8 cellular contexts compared by ENCODE assay signal in the genomic region with DNA sequence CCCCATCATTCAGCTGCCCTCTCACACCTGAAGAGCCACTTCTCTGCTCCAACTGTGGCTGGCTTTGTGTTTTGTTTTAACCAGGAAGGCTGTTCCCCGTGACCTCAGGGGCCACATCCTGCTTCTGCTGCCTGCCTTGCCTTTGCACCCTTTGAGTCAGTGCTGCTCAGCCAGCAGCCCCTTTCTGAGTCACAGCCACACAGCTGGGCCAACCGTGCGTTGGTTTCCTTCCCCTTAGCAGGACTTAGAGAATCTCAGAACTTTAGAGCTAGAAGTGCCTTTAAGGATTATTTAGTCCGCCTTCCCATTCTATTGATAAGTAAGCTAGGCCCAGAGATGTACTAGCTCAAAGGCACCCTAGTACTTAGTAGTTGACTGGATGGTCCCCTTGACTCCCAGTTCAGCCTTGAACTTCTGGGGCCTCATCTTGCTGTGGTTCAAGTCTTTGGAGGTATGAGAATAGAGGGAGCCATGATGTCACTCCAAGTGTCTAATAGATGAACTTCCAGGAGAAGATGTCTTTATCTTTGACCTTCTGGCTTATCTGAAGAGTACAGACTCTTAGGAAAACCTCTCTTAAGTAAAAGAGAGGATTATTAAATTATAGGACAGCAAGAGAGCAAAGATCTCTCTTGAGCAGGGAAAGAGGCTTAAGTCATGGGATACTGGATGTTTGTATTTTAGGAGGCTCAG. TPM values are rescaled to one million over a fixed set of nuclear protein-coding genes. Genes with fewer than 3 reads are reported as not detected.
DNase-seq lines count a peak whose midpoint lies in the region; ATAC-seq and TF ChIP-seq lines count a peak whose summit lies in the region.

No MANE protein-coding gene starts in this region.

- intact Hi-C loops in lower lobe of right lung (cut with DNase I): no loop called here

- peaks cover 90% of the 10 kb centered on the region for H3K36me3 ChIP-seq in lower lobe of right lung

- ATAC-seq in GM19043 (IDR thresholded peaks at IDR 0.05; ENCODE audit: low read depth, unreplicated experiment) (peak; percentile 88), HG03159 (IDR thresholded peaks at IDR 0.05; ENCODE audit: unreplicated experiment) (peak; percentile 95), lower lobe of right lung (peak; percentile 47 to 83)

- DNase-seq in T-helper 2 cell (peak; percentile 46 to 99 (median 83)), amniotic epithelial cell (ENCODE audit: low read depth) (peak; percentile 63), lower lobe of right lung (peak; percentile 71), NCI-H510A (lab: John Stamatoyannopoulos, UW) (no peak), NCI-H2081 treated with DMSO at 0.1 percent for 48 hours (lab: John Stamatoyannopoulos, UW) (no peak)
- DNase-seq in stimulated activated CD8-positive, alpha-beta memory T cell treated with anti-CD3 and anti-CD28 coated beads, Interleukin-7, amount 100 ng/mL, for 24 hours (ENCODE audit: low read depth): peak; percentile 65

- no peak for TF ChIP-seq CTCF in lower lobe of right lung (IDR thresholded peaks at IDR 0.05)

- H3K4me1 ChIP-seq in lower lobe of right lung: peaks cover 60% of the 10 kb centered on the region

- peak overlapping the region; percentile 82 for H3K27ac ChIP-seq in lower lobe of right lung

- no peaks in the 10 kb centered on the region for H3K9me3 ChIP-seq in lower lobe of right lung

- no peaks in the 10 kb centered on the region for H3K27me3 ChIP-seq in lower lobe of right lung (ENCODE audit: low read depth)

- peak overlapping the region; percentile 80 for H3K4me3 ChIP-seq in lower lobe of right lung

RNA-seq across cellular contexts. Expression of gene RGCC, which starts 8.0 kb away (rescaled TPM):
- 381 TPM for total RNA-seq in lower lobe of right lung

Comparison
In these comparisons a context has a peak if more than half of its experiments do, and no peak if none do; other contexts are left out.
1. DNase-seq: peak in T-helper 2 cell (5 of 5), amniotic epithelial cell (single experiment), lower lobe of right lung (single experiment) and stimulated activated CD8-positive, alpha-beta memory T cell treated with anti-CD3 and anti-CD28 coated beads, Interleukin-7, amount 100 ng/mL, for 24 hours (single experiment); none in NCI-H510A (single experiment) and NCI-H2081 treated with DMSO at 0.1 percent for 48 hours (single experiment).
2. Peak in every context shown above with its lines, with median percentiles within 50 percentile points of each other: ATAC-seq.